8 cellular contexts compared by ENCODE assay signal in the genomic region with DNA sequence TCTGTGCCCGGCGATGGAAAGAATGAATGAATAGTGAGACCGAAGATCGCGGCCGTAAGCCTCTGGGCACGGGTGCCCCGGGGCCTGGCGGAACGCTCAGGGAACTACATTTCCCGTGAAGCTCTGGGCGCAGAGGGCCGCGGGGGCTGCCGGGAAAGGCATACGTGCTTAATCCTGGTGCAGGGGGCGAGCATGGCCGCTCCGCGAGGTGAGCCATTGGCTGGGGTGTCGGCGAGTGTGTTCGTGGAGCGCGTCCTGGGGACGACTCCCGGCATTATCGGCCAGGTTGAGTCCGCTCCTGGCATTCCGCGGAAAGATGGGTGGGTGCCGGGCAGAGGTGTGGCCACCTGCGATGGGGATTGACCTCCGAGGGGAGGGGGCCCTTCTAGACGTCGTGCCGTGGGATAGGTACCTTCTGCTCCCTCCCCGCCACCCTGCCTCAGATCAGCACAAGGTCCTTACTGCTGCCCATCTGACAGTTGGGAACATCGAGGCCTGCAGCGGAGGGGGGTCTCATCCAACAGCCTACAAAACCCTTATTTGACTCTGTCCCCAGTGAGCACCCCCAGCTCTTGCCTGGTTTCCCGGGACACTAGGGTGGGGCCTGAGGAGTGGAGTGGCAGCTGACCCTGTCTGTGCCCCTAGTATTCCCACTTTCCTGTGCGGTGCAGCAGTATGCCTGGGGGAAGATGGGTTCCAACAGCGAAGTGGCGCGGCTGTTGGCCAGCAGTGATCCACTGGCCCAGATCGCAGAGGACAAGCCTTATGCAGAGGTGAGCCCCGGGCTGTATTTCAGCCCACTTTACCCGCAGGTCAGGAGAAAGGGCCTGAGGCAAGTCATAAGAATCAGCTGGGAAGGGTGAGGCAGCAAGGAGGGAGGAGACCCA. TPM values are rescaled to one million over a fixed set of nuclear protein-coding genes. Genes with fewer than 3 reads are reported as not detected.
A peak's percentile ranks its signal among the peaks of the same experiment; 100 is the strongest.
DNase-seq lines count a peak whose midpoint lies in the region; ATAC-seq, FAIRE-seq and TF ChIP-seq lines count a peak whose summit lies in the region.

A gene with protein sequence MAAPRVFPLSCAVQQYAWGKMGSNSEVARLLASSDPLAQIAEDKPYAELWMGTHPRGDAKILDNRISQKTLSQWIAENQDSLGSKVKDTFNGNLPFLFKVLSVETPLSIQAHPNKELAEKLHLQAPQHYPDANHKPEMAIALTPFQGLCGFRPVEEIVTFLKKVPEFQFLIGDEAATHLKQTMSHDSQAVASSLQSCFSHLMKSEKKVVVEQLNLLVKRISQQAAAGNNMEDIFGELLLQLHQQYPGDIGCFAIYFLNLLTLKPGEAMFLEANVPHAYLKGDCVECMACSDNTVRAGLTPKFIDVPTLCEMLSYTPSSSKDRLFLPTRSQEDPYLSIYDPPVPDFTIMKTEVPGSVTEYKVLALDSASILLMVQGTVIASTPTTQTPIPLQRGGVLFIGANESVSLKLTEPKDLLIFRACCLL (plus strand): TSS at position 161 of the 887 bp plus-strand sequence. CDS start 32 bp downstream, at position 193.

- peaks cover 17% of the 10 kb centered on the region for H3K79me2 ChIP-seq in ACC112 (ENCODE audit: control insufficient read depth, insufficient read depth, low read length, unreplicated experiment)
- peaks cover 6% of the 10 kb centered on the region for H3K79me2 ChIP-seq in keratinocyte (ENCODE audit: control insufficient read depth, insufficient read depth, low read length)

- H3K4me1 ChIP-seq in ACC112 (ENCODE audit: control insufficient read depth, insufficient read depth, low read length, unreplicated experiment) (peaks cover 13% of the 10 kb centered on the region), keratinocyte (ENCODE audit: control insufficient read depth, extremely low read depth, insufficient read depth, low read length) (peaks cover 27% of the 10 kb centered on the region)

- H2AFZ ChIP-seq in ACC112 (ENCODE audit: low read length, unreplicated experiment) (peak within 1 kb of the TSS; percentile 95), keratinocyte (ENCODE audit: control insufficient read depth, low read length) (peak within 1 kb of the TSS; percentile 97)

- peaks cover 10% of the 10 kb centered on the region; the same call in 1 of the 2 replicates for H3K36me3 ChIP-seq in ACC112 (ENCODE audit: insufficient read depth, low read length)
- H3K36me3 ChIP-seq in keratinocyte (ENCODE audit: control insufficient read depth in 2 of 2, extremely low read depth in 1 of 2, insufficient read depth in 2 of 2, low read length in 2 of 2) = peaks cover 2 to 6% of the 10 kb centered on the region in 2 experiments

- ATAC-seq in GM18868 (IDR thresholded peaks at IDR 0.05; ENCODE audit: unreplicated experiment) = peak; percentile 91
- ATAC-seq in HG03135 (IDR thresholded peaks at IDR 0.05; ENCODE audit: unreplicated experiment) = peak; percentile 88

- dilution Hi-C loops in keratinocyte (cut with MboI; ENCODE audit: extremely low pct_ligation_motif_present, low sequenced_read_pairs) = no loop called here

- DNase-seq in NCI-H460 (ENCODE audit: extremely low read depth, low read depth) (peak; percentile 65), cerebellar cortex (ENCODE audit: low spot score) (peak; percentile 91), keratinocyte (ENCODE audit: low read depth, low spot score) (no peak)
- peak; percentile 77 for DNase-seq in activated CD4-positive, alpha-beta T cell treated with anti-CD3 and anti-CD28 coated beads for 1 hour
- peak; percentile 86 to 88 (median 86) for DNase-seq in stimulated activated CD4-positive, alpha-beta T cell treated with anti-CD3 and anti-CD28 coated beads, Interleukin-12 subunit alpha, Interleukin-12 subunit beta, amount 100 ng/mL, for 48 hours (ENCODE audit: low read depth in 2 of 3, low spot score in 1 of 3)

- H3K9ac ChIP-seq in keratinocyte (ENCODE audit: control insufficient read depth, extremely low read depth, insufficient read depth, low read length) = peak within 1 kb of the TSS; percentile 89

- FAIRE-seq in keratinocyte (lab: Jason Lieb, UNC) = no peak

- H3K27ac ChIP-seq in ACC112 (ENCODE audit: low read depth, low read length) = peak within 1 kb of the TSS; percentile 26
- peak within 1 kb of the TSS; percentile 74 for H3K27ac ChIP-seq in keratinocyte (ENCODE audit: control insufficient read depth, insufficient read depth, low read length)

- no peaks in the 10 kb centered on the region for H3K9me3 ChIP-seq in keratinocyte (ENCODE audit: control insufficient read depth, low read depth, low read length)

- no peaks in the 10 kb centered on the region for H3K9me1 ChIP-seq in keratinocyte (ENCODE audit: control insufficient read depth, extremely low read depth, insufficient read depth, low read length)

- H3K27me3 ChIP-seq in ACC112 (ENCODE audit: insufficient read depth, low read length) = no peaks in the 10 kb centered on the region
- no peaks in the 10 kb centered on the region for H3K27me3 ChIP-seq in keratinocyte (ENCODE audit: control insufficient read depth, extremely low read depth, insufficient read depth, low read length)

- H4K20me1 ChIP-seq in keratinocyte (ENCODE audit: control insufficient read depth, extremely low read depth, insufficient read depth, low read length) = no peaks in the 10 kb centered on the region

- no peak for TF ChIP-seq CTCF in keratinocyte (optimal IDR thresholded peaks at IDR 0.05 in 1 of 3, IDR thresholded peaks at IDR 0.05 in 1 of 3, conservative IDR thresholded peaks at IDR 0.05 in 1 of 3; ENCODE audit: extremely low read depth in 1 of 3, insufficient read depth in 2 of 3, low read length in 3 of 3)

- peak within 1 kb of the TSS; percentile 90 for H3K4me3 ChIP-seq in ACC112 (ENCODE audit: low read depth, low read length)
- peak within 1 kb of the TSS; percentile 82 to 95 (median 89) for H3K4me3 ChIP-seq in keratinocyte (ENCODE audit: control insufficient read depth in 2 of 3, extremely low read depth in 1 of 3, insufficient read depth in 2 of 3, low read depth in 1 of 3, low read length in 3 of 3)

- H3K4me2 ChIP-seq in keratinocyte (ENCODE audit: control insufficient read depth, extremely low read depth, insufficient read depth, low read depth, low read length) = peak within 1 kb of the TSS; percentile 90

RNA-seq across cellular contexts. Expression of the gene that starts here (rescaled TPM):
- 31.6 and 39.8 TPM in 2 replicates for total RNA-seq in NCI-H460 (2014; rRNA removed; shearing (Covaris generic))
- polyA plus RNA-seq in NCI-H460 (2014; cell fraction: nucleus; rRNA removed) = 85.7 and 180 TPM in 2 replicates
- 35.5 to 58.6 TPM (median 39.2 TPM) in 3 replicates for polyA plus RNA-seq in keratinocyte
- 4.1 TPM for polyA plus RNA-seq in keratinocyte (2011; ENCODE audit: low read depth)
- 39.8 and 41.8 TPM in 2 replicates for polyA plus RNA-seq in keratinocyte (2011; cell fraction: cytosol; rRNA removed)
- 45.6 and 50.0 TPM in 2 replicates for polyA plus RNA-seq in keratinocyte (2011; cell fraction: nucleus; rRNA removed)
- polyA plus RNA-seq in keratinocyte (2012; ENCODE audit: low replicate concordance) = 13.8 and 34.6 TPM in 2 replicates
- polyA minus RNA-seq in keratinocyte = 48.7 to 52.8 TPM (median 52.3 TPM) in 3 replicates
- polyA minus RNA-seq in keratinocyte (2011; cell fraction: cytosol; rRNA and poly(A)+ RNA removed) = 34.7 TPM
- polyA minus RNA-seq in keratinocyte (2011; cell fraction: nucleus; rRNA and poly(A)+ RNA removed) = 17.0 and 24.9 TPM in 2 replicates
